ENCODE assay signal across 10 cellular contexts in genomic region chr18:22466608-22467390, GRCh38. TPM values are rescaled to one million over a fixed set of nuclear protein-coding genes. Genes with fewer than 3 reads are reported as not detected.
DNase-seq lines count a peak whose midpoint lies in the region; ATAC-seq, FAIRE-seq and TF ChIP-seq lines count a peak whose summit lies in the region.
"Had no signal": no experiment of that assay in that cellular context is flagged by ENCODE, and none has a peak within 500 bp of the region (broad histone marks: within the 10 kb centered on the region; RNA-seq: fewer than 3 reads in every experiment).

No MANE protein-coding gene starts in this region.

- TF ChIP-seq CTCF in BJ (IDR thresholded peaks at IDR 0.05; ENCODE audit: insufficient read depth, low read depth, low read length) (no peak), fibroblast of mammary gland (conservative IDR thresholded peaks at IDR 0.05; ENCODE audit: control insufficient read depth, insufficient read depth, low read depth, low read length) (no peak), nephron (IDR thresholded peaks at IDR 0.05; ENCODE audit: unreplicated experiment in 3 of 3) (no peak)

- peak; percentile 75 for DNase-seq in BJ (ENCODE audit: low read depth)
- peak; percentile 88 for DNase-seq in RCC 7860 (ENCODE audit: low spot score)
- DNase-seq in fibroblast of mammary gland (ENCODE audit: low read depth) = peak; percentile 81
- no peak for DNase-seq in activated naive CD4-positive, alpha-beta T cell treated with anti-CD3 and anti-CD28 coated beads for 36 hours
- no peak for DNase-seq in GDM1 (lab: John Stamatoyannopoulos, UW)
- DNase-seq: DND-41 had no signal

- peak; percentile 65 for FAIRE-seq in RCC 7860 (lab: Jason Lieb, UNC)

- H3K36me3 ChIP-seq in BJ (ENCODE audit: control insufficient read depth, insufficient read depth, low read length) = no peaks in the 10 kb centered on the region

- CTCF ChIA-PET in BJ (lab: Yijun Ruan, JAX) = interaction anchor here (1.4 kb wide), 1 partner anchor 79 kb away, joined by 3 read pairs; no protein-coding TSS in a partner anchor
- CTCF ChIA-PET in activated naive CD4-positive, alpha-beta T cell treated with anti-CD3 and anti-CD28 coated beads for 36 hours (lab: Charles Lee) = no interaction called here

- H3K36me3 Mint-ChIP-seq in nephron (ENCODE audit: low read depth) = peaks cover 3% of the 10 kb centered on the region
- H3K36me3 Mint-ChIP-seq in activated naive CD4-positive, alpha-beta T cell treated with anti-CD3 and anti-CD28 coated beads for 36 hours (ENCODE audit: low read depth) = no peaks in the 10 kb centered on the region

- peaks cover 51% of the 10 kb centered on the region for H3K4me1 Mint-ChIP-seq in nephron
- H3K4me1 Mint-ChIP-seq in activated naive CD4-positive, alpha-beta T cell treated with anti-CD3 and anti-CD28 coated beads for 36 hours (ENCODE audit: low read depth) = no peaks in the 10 kb centered on the region

- peaks cover 9% of the 10 kb centered on the region for H3K27me3 Mint-ChIP-seq in nephron (ENCODE audit: low read depth)
- H3K27me3 Mint-ChIP-seq in activated naive CD4-positive, alpha-beta T cell treated with anti-CD3 and anti-CD28 coated beads for 36 hours (ENCODE audit: low read depth) = no peaks in the 10 kb centered on the region

- H3K27me3 ChIP-seq in BJ (ENCODE audit: control insufficient read depth, insufficient read depth, low read length) = no peaks in the 10 kb centered on the region

- POLR2A ChIA-PET in BJ (lab: Charles Lee) = no interaction called here

- peaks cover 2% of the 10 kb centered on the region for H3K9me3 Mint-ChIP-seq in nephron
- no peaks in the 10 kb centered on the region for H3K9me3 Mint-ChIP-seq in activated naive CD4-positive, alpha-beta T cell treated with anti-CD3 and anti-CD28 coated beads for 36 hours

- ATAC-seq in HG03378 (IDR thresholded peaks at IDR 0.05; ENCODE audit: unreplicated experiment) = no peak
- ATAC-seq in GM18517 (IDR thresholded peaks at IDR 0.05; ENCODE audit: unreplicated experiment) = no peak

- intact Hi-C loops in activated naive CD4-positive, alpha-beta T cell treated with anti-CD3 and anti-CD28 coated beads for 36 hours (cut with micrococcal nuclease) = loop anchor here (10.0 kb wide), 1 partner anchor 48 kb away; no protein-coding TSS in a partner anchor

- peak overlapping the region; percentile 2 to 54 (median 37) for H3K27ac Mint-ChIP-seq in nephron
- H3K27ac Mint-ChIP-seq in activated naive CD4-positive, alpha-beta T cell treated with anti-CD3 and anti-CD28 coated beads for 36 hours = no peak overlapping the region

- no peak overlapping the region for H3K4me3 ChIP-seq in BJ (ENCODE audit: low read depth, low read length)
- no peak overlapping the region for H3K4me3 ChIP-seq in fibroblast of mammary gland (ENCODE audit: control insufficient read depth, low read depth, low read length)

- no peak overlapping the region for H3K4me3 Mint-ChIP-seq in nephron
- H3K4me3 Mint-ChIP-seq in activated naive CD4-positive, alpha-beta T cell treated with anti-CD3 and anti-CD28 coated beads for 36 hours = no peak overlapping the region

RNA-seq across cellular contexts. Expression of gene CTAGE1, which starts 49.1 kb away (rescaled TPM):
- polyA plus RNA-seq in BJ (2011; rRNA removed) = 0.06 TPM in 1 of 2 replicates, not detected in the other
- not detected in 2 replicates for polyA minus RNA-seq in BJ (2011; rRNA and poly(A)+ RNA removed)
- total RNA-seq in activated naive CD4-positive, alpha-beta T cell treated with anti-CD3 and anti-CD28 coated beads for 36 hours = not detected
- total RNA-seq: posterior vena cava had no signal

Comparison
In these comparisons a context has a peak if more than half of its experiments do, and no peak if none do; other contexts are left out.
1. DNase-seq: peak in BJ (single experiment), RCC 7860 (single experiment) and fibroblast of mammary gland (single experiment); none in activated naive CD4-positive, alpha-beta T cell treated with anti-CD3 and anti-CD28 coated beads for 36 hours (single experiment) and GDM1 (single experiment).